28 cellular contexts compared by ENCODE assay signal in genomic region chr16:16166952-16167351, GRCh38. TPM values are rescaled to one million over a fixed set of nuclear protein-coding genes. Genes with fewer than 3 reads are reported as not detected.
"Had no signal": no experiment of that assay in that cellular context is flagged by ENCODE, and none has a peak within 500 bp of the region (broad histone marks: within the 10 kb centered on the region; RNA-seq: fewer than 3 reads in every experiment).

No MANE protein-coding gene starts in this region.

- DNase-seq: activated CD4-positive, alpha-beta memory T cell treated with anti-CD3 and anti-CD28 coated beads, Interleukin-2, amount 10 ng/mL, durations not matched to agents 7 days and 5 days; activated CD4-positive, alpha-beta T cell treated with anti-CD3 and anti-CD28 coated beads for 1 hour; activated CD4-positive, alpha-beta T cell treated with anti-CD3 and anti-CD28 coated beads for 4 hours; activated CD4-positive, alpha-beta T cell treated with anti-CD3 and anti-CD28 coated beads, Interleukin-2, amount 10 ng/mL, durations not matched to agents 7 days and 5 days; activated CD4-positive, alpha-beta T cell treated with anti-CD3 and anti-CD28 coated beads, Interleukin-2, amount 50 U/mL, for 4 hours; activated CD8-positive, alpha-beta memory T cell treated with anti-CD3 and anti-CD28 coated beads, Interleukin-2, amount 50 U/mL, for 48 hours; activated gamma-delta T cell; activated naive CD4-positive, alpha-beta T cell; activated naive CD4-positive, alpha-beta T cell treated with anti-CD3 and anti-CD28 coated beads, Interleukin-2, amount 10 ng/mL, durations not matched to agents 7 days and 5 days; activated naive CD8-positive, alpha-beta T cell treated with anti-CD3 and anti-CD28 coated beads, Interleukin-2, amount 10 ng/mL, durations not matched to agents 7 days and 5 days; activated T-cell treated with anti-CD3 and anti-CD28 coated beads for 4 hours; activated T-cell treated with anti-CD3 and anti-CD28 coated beads, Interleukin-2, amount 50 U/mL, for 24 hours; activated T-cell treated with anti-CD3 and anti-CD28 coated beads, Interleukin-2, amount 50 U/mL, for 72 hours; effector memory CD4-positive, alpha-beta T cell; endodermal cell; foreskin fibroblast; head of caudate nucleus; T-helper 2 cell had no signal

- H3K4me1 ChIP-seq: ascending aorta, breast epithelium had no signal

- H3K4me3 Mint-ChIP-seq: activated CD4-positive, alpha-beta memory T cell treated with anti-CD3 and anti-CD28 coated beads, Interleukin-2, amount 10 ng/mL, durations not matched to agents 7 days and 5 days; activated CD4-positive, alpha-beta T cell treated with anti-CD3 and anti-CD28 coated beads, Interleukin-2, amount 10 ng/mL, durations not matched to agents 7 days and 5 days; activated naive CD4-positive, alpha-beta T cell treated with anti-CD3 and anti-CD28 coated beads, Interleukin-2, amount 10 ng/mL, durations not matched to agents 7 days and 5 days; activated naive CD8-positive, alpha-beta T cell treated with anti-CD3 and anti-CD28 coated beads, Interleukin-2, amount 10 ng/mL, durations not matched to agents 7 days and 5 days; activated T-cell treated with anti-CD3 and anti-CD28 coated beads, Interleukin-2, amount 50 U/mL, for 24 hours; activated T-cell treated with anti-CD3 and anti-CD28 coated beads, Interleukin-2, amount 50 U/mL, for 72 hours; brain; central memory CD8-positive, alpha-beta T cell; dendritic cell treated with granulocyte-macrophage colony-stimulating factor and Interleukin-4, amounts not matched to agents 40 ng/mL and 50 ng/mL, for 4 days; endodermal cell had no signal

- H3K9me3 ChIP-seq: ascending aorta, breast epithelium had no signal

- ATAC-seq: activated naive CD4-positive, alpha-beta T cell treated with anti-CD3 and anti-CD28 coated beads, Interleukin-2, amount 50 U/mL, for 72 hours; activated T-cell treated with anti-CD3 and anti-CD28 coated beads, Interleukin-2, amount 50 U/mL, for 72 hours; esophagus mucosa had no signal

- H3K36me3 Mint-ChIP-seq: activated naive CD4-positive, alpha-beta T cell treated with anti-CD3 and anti-CD28 coated beads, Interleukin-2, amount 10 ng/mL, durations not matched to agents 7 days and 5 days; activated naive CD4-positive, alpha-beta T cell treated with anti-CD3 and anti-CD28 coated beads, Interleukin-2, amount 50 U/mL, for 72 hours; activated naive CD8-positive, alpha-beta T cell treated with anti-CD3 and anti-CD28 coated beads, Interleukin-2, amount 10 ng/mL, durations not matched to agents 7 days and 5 days had no signal

- H3K27me3 ChIP-seq: ascending aorta, breast epithelium, cardiac muscle cell, dorsolateral prefrontal cortex had no signal

- H3K9me3 Mint-ChIP-seq: activated CD4-positive, alpha-beta memory T cell treated with anti-CD3 and anti-CD28 coated beads, Interleukin-2, amount 10 ng/mL, durations not matched to agents 7 days and 5 days; activated CD4-positive, alpha-beta T cell treated with anti-CD3 and anti-CD28 coated beads, Interleukin-2, amount 10 ng/mL, durations not matched to agents 7 days and 5 days; activated naive CD4-positive, alpha-beta T cell treated with anti-CD3 and anti-CD28 coated beads, Interleukin-2, amount 10 ng/mL, durations not matched to agents 7 days and 5 days; activated naive CD8-positive, alpha-beta T cell treated with anti-CD3 and anti-CD28 coated beads, Interleukin-2, amount 10 ng/mL, durations not matched to agents 7 days and 5 days; activated T-cell treated with anti-CD3 and anti-CD28 coated beads, Interleukin-2, amount 50 U/mL, for 24 hours; activated T-cell treated with anti-CD3 and anti-CD28 coated beads, Interleukin-2, amount 50 U/mL, for 72 hours; central memory CD8-positive, alpha-beta T cell; dendritic cell treated with granulocyte-macrophage colony-stimulating factor and Interleukin-4, amounts not matched to agents 40 ng/mL and 50 ng/mL, for 4 days had no signal

- H3K27ac ChIP-seq: ascending aorta, breast epithelium, cardiac muscle cell, coronary artery, dorsolateral prefrontal cortex had no signal

- H3K4me1 Mint-ChIP-seq: activated CD4-positive, alpha-beta memory T cell treated with anti-CD3 and anti-CD28 coated beads, Interleukin-2, amount 10 ng/mL, durations not matched to agents 7 days and 5 days; activated CD4-positive, alpha-beta T cell treated with anti-CD3 and anti-CD28 coated beads, Interleukin-2, amount 10 ng/mL, durations not matched to agents 7 days and 5 days; activated naive CD4-positive, alpha-beta T cell treated with anti-CD3 and anti-CD28 coated beads, Interleukin-2, amount 10 ng/mL, durations not matched to agents 7 days and 5 days; activated naive CD8-positive, alpha-beta T cell treated with anti-CD3 and anti-CD28 coated beads, Interleukin-2, amount 10 ng/mL, durations not matched to agents 7 days and 5 days; brain; central memory CD8-positive, alpha-beta T cell; endodermal cell had no signal

- H3K36me3 ChIP-seq: ascending aorta, breast epithelium, cardiac muscle cell had no signal

- H3K4me3 ChIP-seq: ascending aorta, breast epithelium, cardiac muscle cell, coronary artery, dorsolateral prefrontal cortex had no signal

- H3K27me3 Mint-ChIP-seq: activated CD4-positive, alpha-beta T cell treated with anti-CD3 and anti-CD28 coated beads, Interleukin-2, amount 10 ng/mL, durations not matched to agents 7 days and 5 days; activated naive CD8-positive, alpha-beta T cell treated with anti-CD3 and anti-CD28 coated beads, Interleukin-2, amount 10 ng/mL, durations not matched to agents 7 days and 5 days; dendritic cell treated with granulocyte-macrophage colony-stimulating factor and Interleukin-4, amounts not matched to agents 40 ng/mL and 50 ng/mL, for 4 days had no signal

- H3K27ac Mint-ChIP-seq: activated CD4-positive, alpha-beta memory T cell treated with anti-CD3 and anti-CD28 coated beads, Interleukin-2, amount 10 ng/mL, durations not matched to agents 7 days and 5 days; activated CD4-positive, alpha-beta T cell treated with anti-CD3 and anti-CD28 coated beads, Interleukin-2, amount 10 ng/mL, durations not matched to agents 7 days and 5 days; activated naive CD4-positive, alpha-beta T cell treated with anti-CD3 and anti-CD28 coated beads, Interleukin-2, amount 10 ng/mL, durations not matched to agents 7 days and 5 days; activated naive CD4-positive, alpha-beta T cell treated with anti-CD3 and anti-CD28 coated beads, Interleukin-2, amount 50 U/mL, for 72 hours; activated naive CD8-positive, alpha-beta T cell treated with anti-CD3 and anti-CD28 coated beads, Interleukin-2, amount 10 ng/mL, durations not matched to agents 7 days and 5 days; activated T-cell treated with anti-CD3 and anti-CD28 coated beads, Interleukin-2, amount 50 U/mL, for 24 hours; activated T-cell treated with anti-CD3 and anti-CD28 coated beads, Interleukin-2, amount 50 U/mL, for 72 hours; brain; dendritic cell treated with granulocyte-macrophage colony-stimulating factor and Interleukin-4, amounts not matched to agents 40 ng/mL and 50 ng/mL, for 4 days; endodermal cell had no signal

RNA-seq across cellular contexts. Expression of gene ABCC6, which starts 56.3 kb away (rescaled TPM):
- total RNA-seq: activated CD4-positive, alpha-beta T cell treated with anti-CD3 and anti-CD28 coated beads, Interleukin-2, amount 10 ng/mL, durations not matched to agents 7 days and 5 days; activated naive CD4-positive, alpha-beta T cell treated with anti-CD3 and anti-CD28 coated beads, Interleukin-2, amount 50 U/mL, for 72 hours; activated naive CD8-positive, alpha-beta T cell treated with anti-CD3 and anti-CD28 coated beads, Interleukin-2, amount 10 ng/mL, durations not matched to agents 7 days and 5 days; activated T-cell treated with anti-CD3 and anti-CD28 coated beads, Interleukin-2, amount 50 U/mL, for 72 hours had no signal
